In the genomic region with DNA sequence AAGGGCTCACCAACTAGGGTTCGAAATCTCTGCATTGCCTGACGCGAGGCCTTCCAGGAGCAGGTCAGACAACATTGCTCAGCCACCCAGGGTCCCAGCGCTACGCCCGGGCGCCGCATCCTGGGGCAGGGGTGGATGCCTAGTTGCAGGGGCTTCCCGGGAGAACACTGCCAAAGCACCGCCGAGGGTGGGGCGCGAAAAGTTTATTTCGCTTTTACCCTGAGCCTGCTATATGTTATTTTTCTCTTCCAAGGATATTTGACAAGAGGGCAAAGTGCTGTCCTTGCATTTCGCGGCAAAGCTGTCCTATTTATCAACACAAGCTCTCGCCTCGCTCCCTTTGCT, we compare ENCODE assay signal across 16 cellular contexts. TPM values are rescaled to one million over a fixed set of nuclear protein-coding genes. Genes with fewer than 3 reads are reported as not detected.
DNase-seq lines count a peak whose midpoint lies in the region; TF ChIP-seq lines count a peak whose summit lies in the region.
"Had no signal": no experiment of that assay in that cellular context is flagged by ENCODE, and none has a peak within 500 bp of the region (broad histone marks: within the 10 kb centered on the region; RNA-seq: fewer than 3 reads in every experiment).

No MANE protein-coding gene starts in this region.

- no peaks in the 10 kb centered on the region for H3K9me3 ChIP-seq in HUES6 (ENCODE audit: control insufficient read depth, insufficient read depth, low read depth, low read length)

- no peak for TF ChIP-seq CTCF in glutamatergic neuron (IDR thresholded peaks at IDR 0.05; ENCODE audit: partially characterized antibody, unreplicated experiment)

- H3K27me3 Mint-ChIP-seq in glutamatergic neuron (ENCODE audit: unreplicated experiment), result peaks cover 55% of the 10 kb centered on the region

- no peak overlapping the region for H3K27ac ChIP-seq in HUES6 (ENCODE audit: low read depth, low read length)
- H3K27ac ChIP-seq: 22Rv1, brain microvascular endothelial cell, epithelial cell of prostate had no signal

- no peaks in the 10 kb centered on the region for H3K36me3 ChIP-seq in HUES6 (ENCODE audit: control insufficient read depth, insufficient read depth, low read length)
- H3K36me3 ChIP-seq: brain microvascular endothelial cell had no signal

- H3K4me1 Mint-ChIP-seq in glutamatergic neuron (ENCODE audit: low read depth, unreplicated experiment), result peaks cover 7% of the 10 kb centered on the region

- peaks cover 73% of the 10 kb centered on the region for H3K4me1 ChIP-seq in HUES6 (ENCODE audit: control insufficient read depth, insufficient read depth, low read length)

- H3K9me3 Mint-ChIP-seq in glutamatergic neuron (ENCODE audit: unreplicated experiment), result peaks cover 4% of the 10 kb centered on the region
- H3K9me3 Mint-ChIP-seq: activated T-helper 2 cell treated with anti-CD3 and anti-CD28 coated beads, Interferon-gamma antibody, Interleukin-2, Interleukin-4, amounts not matched to agents 10 μg/mL and 5 μg/mL and 100 μg/mL, durations not matched to agents 14 hours and 24 hours and 36 hours; IgD-negative memory B cell had no signal

- H3K9ac ChIP-seq in HUES6 (ENCODE audit: low read length), result no peak overlapping the region

- no peak overlapping the region for H3K27ac Mint-ChIP-seq in glutamatergic neuron (ENCODE audit: unreplicated experiment)
- H3K27ac Mint-ChIP-seq: activated T-helper 2 cell treated with anti-CD3 and anti-CD28 coated beads, Interferon-gamma antibody, Interleukin-2, Interleukin-4, amounts not matched to agents 10 μg/mL and 5 μg/mL and 100 μg/mL, durations not matched to agents 14 hours and 24 hours and 36 hours; IgD-negative memory B cell had no signal

- H3K36me3 Mint-ChIP-seq in glutamatergic neuron (ENCODE audit: unreplicated experiment), result peaks cover 4% of the 10 kb centered on the region

- DNase-seq in DMS 273 (lab: John Stamatoyannopoulos, UW; ENCODE audit: unreplicated experiment) (peak; percentile 49), DMS 273 treated with DMSO at 0.1 percent for 48 hours (lab: John Stamatoyannopoulos, UW) (no peak), glutamatergic neuron (peak; percentile 20), retina (peak; percentile 70), NCI-H510A (lab: John Stamatoyannopoulos, UW) (no peak), iPS-NIHi11 (ENCODE audit: low spot score) (no peak), NCI-H187 treated with DMSO at 0.1 percent for 48 hours (lab: John Stamatoyannopoulos, UW) (no peak)
- DNase-seq: brain microvascular endothelial cell, midbrain, substantia nigra had no signal

- peak overlapping the region; percentile 63 for H3K4me3 ChIP-seq in HUES6 (ENCODE audit: low read depth, low read length)

- peaks cover 99% of the 10 kb centered on the region for H3K27me3 ChIP-seq in HUES6 (ENCODE audit: control insufficient read depth, insufficient read depth, low read length)

- peak overlapping the region; percentile 76 for H3K4me3 Mint-ChIP-seq in glutamatergic neuron (ENCODE audit: unreplicated experiment)
- H3K4me3 Mint-ChIP-seq: IgD-negative memory B cell had no signal

RNA-seq across cellular contexts. Expression of a gene that starts 0.5 kb away (rescaled TPM):
- not detected for total RNA-seq in glutamatergic neuron (ENCODE audit: unreplicated experiment)
- total RNA-seq: activated T-helper 2 cell treated with anti-CD3 and anti-CD28 coated beads, Interferon-gamma antibody, Interleukin-2, Interleukin-4, amounts not matched to agents 10 μg/mL and 5 μg/mL and 100 μg/mL, durations not matched to agents 14 hours and 24 hours and 36 hours; renal cortical epithelial cell had no signal

Comparison
In these comparisons a context has a peak if more than half of its experiments do, and no peak if none do; other contexts are left out.
1. DNase-seq: peak in DMS 273 (single experiment), glutamatergic neuron (single experiment) and retina (single experiment); none in DMS 273 treated with DMSO at 0.1 percent for 48 hours (single experiment), NCI-H510A (single experiment), iPS-NIHi11 (single experiment) and NCI-H187 treated with DMSO at 0.1 percent for 48 hours (single experiment).